Comparison of ENCODE assay signal across 13 cellular contexts in the genomic region with DNA sequence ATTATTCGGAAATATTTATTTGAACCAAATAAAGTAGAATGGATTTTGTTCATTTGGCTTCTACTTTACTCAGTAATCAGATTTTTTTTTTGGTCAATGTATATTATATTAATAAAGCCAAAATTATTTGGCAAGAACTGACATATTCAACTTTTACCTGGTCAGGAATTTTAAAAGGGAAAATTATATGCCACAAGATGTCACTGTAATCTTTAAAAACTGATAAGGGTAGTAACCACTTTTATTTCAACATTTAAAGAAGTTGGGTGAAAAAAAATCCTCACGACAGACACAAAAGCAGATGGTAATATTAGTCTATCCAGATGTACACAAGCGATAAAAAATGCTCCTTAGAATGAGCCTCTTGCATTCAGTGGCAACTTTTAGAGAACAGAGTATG.
DNase-seq lines count a peak whose midpoint lies in the region; ATAC-seq, FAIRE-seq and TF ChIP-seq lines count a peak whose summit lies in the region.
"Had no signal": no experiment of that assay in that cellular context is flagged by ENCODE, and none has a peak within 500 bp of the region (broad histone marks: within the 10 kb centered on the region; RNA-seq: fewer than 3 reads in every experiment).

No MANE protein-coding gene starts in this region.

- no peaks in the 10 kb centered on the region for H3K36me3 ChIP-seq in pancreas

- peaks cover 25% of the 10 kb centered on the region for H3K27me3 Mint-ChIP-seq in chondrocyte (ENCODE audit: low read depth)
- no peaks in the 10 kb centered on the region for H3K27me3 Mint-ChIP-seq in stimulated activated naive B cell treated with anti-CD40 and anti-IgM and Interleukin-4, amounts not matched to agents 10 μg/mL and 1 μg/mL and 100 μg/mL, for 72 hours
- H3K27me3 Mint-ChIP-seq: central memory CD8-positive, alpha-beta T cell; stimulated activated naive CD8-positive, alpha-beta T cell treated with anti-CD3 and anti-CD28 coated beads, Interleukin-15, amount 100 ng/mL, for 72 hours had no signal

- no peak overlapping the region for H3K4me3 ChIP-seq in pancreas

- H3K27ac ChIP-seq in pancreas, result no peak overlapping the region
- H3K27ac ChIP-seq: 22Rv1 had no signal

- peak; percentile 2 for DNase-seq in DMS53 (lab: John Stamatoyannopoulos, UW)
- no peak for DNase-seq in DMS53 treated with DMSO at 0.1 percent for 48 hours (lab: John Stamatoyannopoulos, UW; ENCODE audit: unreplicated experiment)
- DNase-seq in NCI-H524 treated with DMSO at 0.1 percent for 48 hours (lab: John Stamatoyannopoulos, UW), result peak; percentile 64
- DNase-seq in chondrocyte (ENCODE audit: low spot score), result no peak
- no peak for DNase-seq in pancreas
- DNase-seq in stimulated activated naive B cell treated with anti-CD40 and anti-IgM and Interleukin-4, amounts not matched to agents 10 μg/mL and 1 μg/mL and 100 μg/mL, for 72 hours, result no peak
- DNase-seq in SK-N-DZ (ENCODE audit: low spot score), result no peak
- no peak for DNase-seq in NCI-H128 (lab: John Stamatoyannopoulos, UW; ENCODE audit: unreplicated experiment)
- DNase-seq: left colon; RPMI8226; stimulated activated naive CD8-positive, alpha-beta T cell treated with anti-CD3 and anti-CD28 coated beads, Interleukin-15, amount 100 ng/mL, for 72 hours had no signal

- H3K27ac Mint-ChIP-seq in chondrocyte (ENCODE audit: unreplicated experiment), result no peak overlapping the region
- H3K27ac Mint-ChIP-seq in stimulated activated naive B cell treated with anti-CD40 and anti-IgM and Interleukin-4, amounts not matched to agents 10 μg/mL and 1 μg/mL and 100 μg/mL, for 72 hours, result no peak overlapping the region
- H3K27ac Mint-ChIP-seq: stimulated activated naive CD8-positive, alpha-beta T cell treated with anti-CD3 and anti-CD28 coated beads, Interleukin-15, amount 100 ng/mL, for 72 hours had no signal

- H3K9me3 ChIP-seq in pancreas, result no peaks in the 10 kb centered on the region

- no peaks in the 10 kb centered on the region for H3K4me1 Mint-ChIP-seq in chondrocyte (ENCODE audit: low read depth)
- H3K4me1 Mint-ChIP-seq in stimulated activated naive B cell treated with anti-CD40 and anti-IgM and Interleukin-4, amounts not matched to agents 10 μg/mL and 1 μg/mL and 100 μg/mL, for 72 hours, result peaks cover 2 to 8% of the 10 kb centered on the region in 2 donors
- H3K4me1 Mint-ChIP-seq: central memory CD8-positive, alpha-beta T cell had no signal

- no peaks in the 10 kb centered on the region for H3K27me3 ChIP-seq in pancreas

- H3K4me3 Mint-ChIP-seq in chondrocyte (ENCODE audit: unreplicated experiment), result no peak overlapping the region
- H3K4me3 Mint-ChIP-seq in stimulated activated naive B cell treated with anti-CD40 and anti-IgM and Interleukin-4, amounts not matched to agents 10 μg/mL and 1 μg/mL and 100 μg/mL, for 72 hours, result no peak overlapping the region
- H3K4me3 Mint-ChIP-seq: central memory CD8-positive, alpha-beta T cell; stimulated activated naive CD8-positive, alpha-beta T cell treated with anti-CD3 and anti-CD28 coated beads, Interleukin-15, amount 100 ng/mL, for 72 hours had no signal

- no peaks in the 10 kb centered on the region for H3K9me3 Mint-ChIP-seq in chondrocyte (ENCODE audit: low read depth)
- H3K9me3 Mint-ChIP-seq in stimulated activated naive B cell treated with anti-CD40 and anti-IgM and Interleukin-4, amounts not matched to agents 10 μg/mL and 1 μg/mL and 100 μg/mL, for 72 hours, result no peaks in the 10 kb centered on the region
- H3K9me3 Mint-ChIP-seq: central memory CD8-positive, alpha-beta T cell; stimulated activated naive CD8-positive, alpha-beta T cell treated with anti-CD3 and anti-CD28 coated beads, Interleukin-15, amount 100 ng/mL, for 72 hours had no signal

- TF ChIP-seq CTCF in chondrocyte (IDR thresholded peaks at IDR 0.05) (peak; percentile 47), pancreas (IDR thresholded peaks at IDR 0.05) (no peak)

- no peak for ATAC-seq in pancreas
- no peak for ATAC-seq in stimulated activated naive B cell treated with anti-CD40 and anti-IgM and Interleukin-4, amounts not matched to agents 10 μg/mL and 1 μg/mL and 100 μg/mL, for 72 hours (replicated peaks)
- ATAC-seq: left colon; stimulated activated naive CD8-positive, alpha-beta T cell treated with anti-CD3 and anti-CD28 coated beads, Interleukin-15, amount 100 ng/mL, for 72 hours had no signal

- H3K4me1 ChIP-seq in pancreas, result no peaks in the 10 kb centered on the region

- 63 to 70% methylated on average over 3 of the region's 3 CpGs for WGBS in pancreas, 2 donors

- H3K36me3 Mint-ChIP-seq in chondrocyte (ENCODE audit: low read depth), result no peaks in the 10 kb centered on the region
- H3K36me3 Mint-ChIP-seq in stimulated activated naive B cell treated with anti-CD40 and anti-IgM and Interleukin-4, amounts not matched to agents 10 μg/mL and 1 μg/mL and 100 μg/mL, for 72 hours, result no peaks in the 10 kb centered on the region

- FAIRE-seq in pancreas (lab: Jason Lieb, UNC), result peak; percentile 49

- intact Hi-C loops in pancreas (cut with DNase I), result no loop called here

Comparison
In these comparisons a context has a peak if more than half of its experiments do, and no peak if none do; other contexts are left out.
1. DNase-seq: peak in DMS53 (single experiment) and NCI-H524 treated with DMSO at 0.1 percent for 48 hours (single experiment); none in DMS53 treated with DMSO at 0.1 percent for 48 hours (single experiment), chondrocyte (single experiment), pancreas (0 of 6), stimulated activated naive B cell treated with anti-CD40 and anti-IgM and Interleukin-4, amounts not matched to agents 10 μg/mL and 1 μg/mL and 100 μg/mL, for 72 hours (single experiment), SK-N-DZ (single experiment) and NCI-H128 (single experiment).